Comparison of ENCODE assay signal across 1 cellular context in genomic region chr12:124565071-124565491, GRCh38.
TF ChIP-seq lines count a peak whose summit lies in the region.

No MANE protein-coding gene starts in this region.

TF ChIP-seq in K562, 482 proteins besides CTCF, POLR2A, EP300 and RAD21 (continued from another document):
- TF ChIP-seq GMEB1 (CRISPR knock-in tag; IDR thresholded peaks at IDR 0.05) (no peak), CBX2 (IDR thresholded peaks at IDR 0.05; ENCODE audit: insufficient read depth, low read length, poor library complexity, severe bottlenecking) (no peak), ZMIZ1 (IDR thresholded peaks at IDR 0.05; ENCODE audit: low read depth in 2 of 2, low read length in 2 of 2) (no peak), CBFA2T2 (conservative IDR thresholded peaks at IDR 0.05) (no peak), ETV1 (tag; conservative IDR thresholded peaks at IDR 0.05; ENCODE audit: low read depth) (no peak), ZNF655 (CRISPR knock-in tag; IDR thresholded peaks at IDR 0.05) (no peak), ZNF778 (CRISPR knock-in tag; IDR thresholded peaks at IDR 0.05) (no peak), XRCC4 (IDR thresholded peaks at IDR 0.05; ENCODE audit: extremely low read depth, insufficient read depth, insufficient read length) (no peak), PCBP1 (IDR thresholded peaks at IDR 0.05; ENCODE audit: low read depth, low read length, poor library complexity, severe bottlenecking) (no peak), POLR2G (IDR thresholded peaks at IDR 0.05; ENCODE audit: low read depth, low read length) (0 out of 2 replicates have a peak, but pooled peaks have one; percentile 33), NCOA1 (IDR thresholded peaks at IDR 0.05; ENCODE audit: low read depth) (no peak), SRSF1 (IDR thresholded peaks at IDR 0.05; ENCODE audit: low read depth, low read length) (no peak), ARHGAP35 (IDR thresholded peaks at IDR 0.05; ENCODE audit: partially characterized antibody) (no peak), ZBTB7A (IDR thresholded peaks at IDR 0.05; ENCODE audit: borderline replicate concordance, control insufficient read depth, low read depth, low read length) (peak; percentile 29; the same call in 1 of the 2 replicates), IRF9 (tag; IDR thresholded peaks at IDR 0.05) (no peak), ZNF76 (CRISPR knock-in tag; IDR thresholded peaks at IDR 0.05; ENCODE audit: borderline replicate concordance) (no peak), ZNF436 (CRISPR knock-in tag; IDR thresholded peaks at IDR 0.05) (no peak), ZC3H8 (IDR thresholded peaks at IDR 0.05) (no peak), CCAR2 (IDR thresholded peaks at IDR 0.05; ENCODE audit: low read depth, low read length) (no peak), KLF13 (tag; IDR thresholded peaks at IDR 0.05; ENCODE audit: borderline replicate concordance, low read depth) (no peak), NR1H2 (CRISPR knock-in tag; IDR thresholded peaks at IDR 0.05) (no peak), GATA2 (CRISPR knock-in tag; IDR thresholded peaks at IDR 0.05) (no peak), CBX1 (IDR thresholded peaks at IDR 0.05; ENCODE audit: low read depth) (no peak), KDM1A (IDR thresholded peaks at IDR 0.05) (peak; percentile 20 to 62; a peak in 2 of 4 replicates), FUS (optimal IDR thresholded peaks at IDR 0.05; ENCODE audit: low read depth, low read length) (no peak), ZNF263 (CRISPR knock-in tag; IDR thresholded peaks at IDR 0.05; ENCODE audit: borderline replicate concordance) (no peak), ZSCAN32 (CRISPR knock-in tag; IDR thresholded peaks at IDR 0.05) (no peak), ZNF57 (CRISPR knock-in tag; IDR thresholded peaks at IDR 0.05) (no peak), CC2D1A (IDR thresholded peaks at IDR 0.05) (no peak), CSDE1 (IDR thresholded peaks at IDR 0.05) (no peak), ARID3B (CRISPR knock-in tag; IDR thresholded peaks at IDR 0.05; ENCODE audit: borderline replicate concordance) (no peak), NCOA2 (IDR thresholded peaks at IDR 0.05; ENCODE audit: partially characterized antibody in 2 of 2) (no peak)
